Comparison of ENCODE assay signal across 8 cellular contexts in the genomic region with DNA sequence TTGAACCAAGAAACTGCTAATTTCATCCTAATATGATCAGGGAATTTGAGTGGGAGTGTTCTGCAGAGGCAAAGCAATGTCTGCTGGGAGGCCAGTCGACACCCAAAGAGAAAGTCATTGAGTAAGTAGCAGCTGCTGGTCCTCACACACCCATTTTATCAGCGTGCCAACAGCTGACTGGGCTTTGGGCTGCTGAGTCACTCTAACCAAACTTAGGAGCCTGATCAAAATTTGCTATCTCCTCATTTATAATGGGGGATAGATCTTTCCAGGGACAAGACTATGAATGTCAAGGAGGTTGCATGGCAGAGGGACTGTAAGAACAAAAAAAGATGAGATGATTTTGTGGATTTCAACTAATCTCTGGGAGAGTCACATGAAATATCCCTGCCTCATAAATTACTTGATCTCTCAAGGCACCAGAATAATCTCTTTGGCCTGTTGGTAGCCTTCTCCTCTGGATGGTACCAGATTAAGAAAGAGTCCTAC. TPM values are rescaled to one million over a fixed set of nuclear protein-coding genes. Genes with fewer than 3 reads are reported as not detected.
A peak's percentile ranks its signal among the peaks of the same experiment; 100 is the strongest.
DNase-seq lines count a peak whose midpoint lies in the region; ATAC-seq and TF ChIP-seq lines count a peak whose summit lies in the region.

No MANE protein-coding gene starts in this region.

- no peaks in the 10 kb centered on the region for H3K27me3 Mint-ChIP-seq in progenitor cell of endocrine pancreas

- H3K4me3 ChIP-seq in OCI-LY1 (ENCODE audit: low read depth, low read length, poor library complexity, severe bottlenecking) (no peak overlapping the region), astrocyte of the cerebellum (ENCODE audit: low read depth, low read length) (no peak overlapping the region)

- H4K20me1 ChIP-seq in OCI-LY1 (ENCODE audit: insufficient read depth, low read length), result no peaks in the 10 kb centered on the region

- no peaks in the 10 kb centered on the region for H3K9me3 Mint-ChIP-seq in progenitor cell of endocrine pancreas (ENCODE audit: low read depth)

- in situ Hi-C loops in astrocyte of the cerebellum (cut with HindIII; ENCODE audit: low sequenced_read_pairs), result no loop called here

- H3K4me3 Mint-ChIP-seq in progenitor cell of endocrine pancreas (ENCODE audit: low read depth), result no peak overlapping the region

- peaks cover 5% of the 10 kb centered on the region for H3K36me3 Mint-ChIP-seq in progenitor cell of endocrine pancreas (ENCODE audit: insufficient read depth)

- TF ChIP-seq CTCF in OCI-LY1 (IDR thresholded peaks at IDR 0.05; ENCODE audit: low read length) (no peak), astrocyte of the cerebellum (IDR thresholded peaks at IDR 0.05; ENCODE audit: low read depth, low read length, missing control alignments) (no peak), progenitor cell of endocrine pancreas (IDR thresholded peaks at IDR 0.05; ENCODE audit: unreplicated experiment) (no peak)

- no peak overlapping the region for H2AFZ ChIP-seq in OCI-LY1 (ENCODE audit: low read length)

- no peaks in the 10 kb centered on the region for H3K9me2 ChIP-seq in OCI-LY1 (ENCODE audit: low read depth, low read length)

- H3K79me2 ChIP-seq in OCI-LY1 (ENCODE audit: insufficient read depth, low read length), result peaks cover 59% of the 10 kb centered on the region

- peak; percentile 26 for ATAC-seq in HG02588 (IDR thresholded peaks at IDR 0.05; ENCODE audit: unreplicated experiment)

- no peaks in the 10 kb centered on the region for H3K27me3 ChIP-seq in OCI-LY1 (ENCODE audit: insufficient read depth, low read length)

- no peak overlapping the region for H3K9ac ChIP-seq in OCI-LY1 (ENCODE audit: low read length)

- peaks cover 49% of the 10 kb centered on the region for H3K4me1 ChIP-seq in OCI-LY1 (ENCODE audit: insufficient read depth, low read length, severe bottlenecking)

- H3K27ac ChIP-seq in OCI-LY1 (ENCODE audit: low read depth, low read length, poor library complexity, severe bottlenecking), result peak overlapping the region; percentile 18

- peak; percentile 62 for DNase-seq in NK-92 treated with Interleukin-12 subunit alpha and Interleukin-12 subunit beta, amount 100 ng/mL, for 24 hours (lab: John Stamatoyannopoulos, UW)
- no peak for DNase-seq in NK-92 (lab: John Stamatoyannopoulos, UW; ENCODE audit: unreplicated experiment)
- DNase-seq in astrocyte of the cerebellum (ENCODE audit: low read depth), result peak; percentile 55
- DNase-seq in iPS-NIHi7 (ENCODE audit: extremely low spot score), result peak; percentile 51
- DNase-seq in stimulated activated CD8-positive, alpha-beta memory T cell treated with anti-CD3 and anti-CD28 coated beads, Interleukin-4, amount 100 ng/mL, for 48 hours, result peak; percentile 33
- DNase-seq in progenitor cell of endocrine pancreas (ENCODE audit: low spot score, unreplicated experiment), result no peak

- peaks cover 31% of the 10 kb centered on the region for H3K4me1 Mint-ChIP-seq in progenitor cell of endocrine pancreas (ENCODE audit: low read depth)

- H3K36me3 ChIP-seq in OCI-LY1 (ENCODE audit: insufficient read depth, low read length), result peaks cover 14% of the 10 kb centered on the region; the same call in 1 of the 2 replicates

- H3F3A ChIP-seq in OCI-LY1 (ENCODE audit: insufficient read depth, low read length), result no peaks in the 10 kb centered on the region; the same call in 1 of the 2 replicates

- no peaks in the 10 kb centered on the region for H3K9me3 ChIP-seq in OCI-LY1 (ENCODE audit: low read length)

- no peak overlapping the region for H3K27ac Mint-ChIP-seq in progenitor cell of endocrine pancreas

- peak overlapping the region; percentile 11; the same call in 1 of the 2 replicates for H3K4me2 ChIP-seq in OCI-LY1 (ENCODE audit: low read length)

RNA-seq across cellular contexts. Expression of gene CPSF4L, which starts 32.9 kb away (rescaled TPM):
- total RNA-seq in progenitor cell of endocrine pancreas, result 0.33 TPM in 1 of 2 replicates, not detected in the other

RNA-seq across cellular contexts. Expression of gene COG1, which starts 35.9 kb away (rescaled TPM):
- total RNA-seq in progenitor cell of endocrine pancreas, result 50.5 and 54.5 TPM in 2 replicates

Comparison
In these comparisons a context has a peak if more than half of its experiments do, and no peak if none do; other contexts are left out.
1. DNase-seq: peak in NK-92 treated with Interleukin-12 subunit alpha and Interleukin-12 subunit beta, amount 100 ng/mL, for 24 hours (single experiment), astrocyte of the cerebellum (single experiment), iPS-NIHi7 (single experiment) and stimulated activated CD8-positive, alpha-beta memory T cell treated with anti-CD3 and anti-CD28 coated beads, Interleukin-4, amount 100 ng/mL, for 48 hours (single experiment); none in NK-92 (single experiment) and progenitor cell of endocrine pancreas (single experiment).